Comparison of ENCODE assay signal across 18 cellular contexts in the genomic region with DNA sequence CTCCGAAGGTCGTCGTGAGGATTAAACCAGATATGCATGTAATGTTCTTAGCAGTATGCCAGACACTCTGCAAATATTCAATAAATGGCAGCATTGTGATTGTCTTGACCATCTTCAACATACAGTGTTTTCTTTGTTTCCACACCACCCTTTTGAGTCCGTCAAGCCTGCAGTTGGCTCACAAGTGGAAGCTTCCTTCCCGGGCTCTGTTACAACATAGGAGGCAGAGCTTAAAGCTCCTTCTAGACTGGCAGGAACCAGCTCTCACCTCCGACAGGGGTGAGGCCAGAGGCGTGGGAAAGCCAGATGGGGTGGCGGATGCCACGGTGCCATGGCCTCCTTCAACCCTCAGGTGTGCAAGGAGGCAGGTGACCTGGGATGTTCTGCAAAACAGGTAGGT.
DNase-seq lines count a peak whose midpoint lies in the region; ATAC-seq, FAIRE-seq and TF ChIP-seq lines count a peak whose summit lies in the region.
"Had no signal": no experiment of that assay in that cellular context is flagged by ENCODE, and none has a peak within 500 bp of the region (broad histone marks: within the 10 kb centered on the region; RNA-seq: fewer than 3 reads in every experiment).

No MANE protein-coding gene starts in this region.

- no peak overlapping the region for H4K91ac ChIP-seq in H1 (replicated peaks; ENCODE audit: insufficient read length, low read length)

- no peak overlapping the region for H3K4me3 ChIP-seq in H1 (ENCODE audit: extremely low read depth in 1 of 4, insufficient read depth in 2 of 4, low read depth in 3 of 4, low read length in 4 of 4)
- H3K4me3 ChIP-seq in aorta (ENCODE audit: low read length in 2 of 2) = no peak overlapping the region
- no peak overlapping the region for H3K4me3 ChIP-seq in hepatocyte
- H3K4me3 ChIP-seq: A549 had no signal

- H2AFZ ChIP-seq in H1 (ENCODE audit: low read length) (no peak overlapping the region), hepatocyte (no peak overlapping the region)

- no peak overlapping the region for H3K4ac ChIP-seq in H1 (replicated peaks; ENCODE audit: insufficient read length, low read depth, low read length)

- peak overlapping the region; percentile 77; the same call in 1 of the 2 replicates for H4K8ac ChIP-seq in H1 (ENCODE audit: extremely low read depth, insufficient read depth, low read length)

- H3K4me2 ChIP-seq in H1 (ENCODE audit: insufficient read depth in 1 of 2, low read depth in 2 of 2, low read length in 2 of 2) (no peak overlapping the region), hepatocyte (no peak overlapping the region)
- H3K4me2 ChIP-seq: A549 had no signal

- H2BK12ac ChIP-seq in H1 (ENCODE audit: low read depth, low read length) = no peak overlapping the region

- H3K27ac ChIP-seq in H1 (ENCODE audit: low read depth, low read length) (no peak overlapping the region), aorta (ENCODE audit: low read depth in 1 of 2, low read length in 2 of 2) (no peak overlapping the region), hepatocyte (no peak overlapping the region)
- H3K27ac ChIP-seq: A549, C4-2B had no signal

- no peak for TF ChIP-seq POLR2A in H1 (IDR thresholded peaks at IDR 0.05; ENCODE audit: control extremely low read depth in 1 of 2, low read depth in 2 of 2, low read length in 2 of 2)

- H3K9me3 ChIP-seq in H1 (ENCODE audit: insufficient read depth in 2 of 2, low read depth in 1 of 2, low read length in 1 of 2) (no peaks in the 10 kb centered on the region), aorta (ENCODE audit: control insufficient read depth, low read length) (no peaks in the 10 kb centered on the region), hepatocyte (ENCODE audit: low read depth) (no peaks in the 10 kb centered on the region)
- H3K9me3 ChIP-seq: A549, BE2C had no signal

- H3K36me3 ChIP-seq in H1 (ENCODE audit: control insufficient read depth in 2 of 4, insufficient read depth in 4 of 4, low read length in 3 of 4) (no peaks in the 10 kb centered on the region), aorta (ENCODE audit: control insufficient read depth in 1 of 2, insufficient read depth in 2 of 2, low read length in 1 of 2) (no peaks in the 10 kb centered on the region), hepatocyte (replicated peaks; ENCODE audit: insufficient read depth, low read depth) (no peaks in the 10 kb centered on the region)
- H3K36me3 ChIP-seq: BE2C had no signal

- CTCF ChIA-PET in H1 (lab: Charles Lee; ENCODE audit: partially characterized antibody) = interaction anchor here (0.6 to 2.3 kb wide), 2 partner anchors 44 to 813 kb away, joined by 3 to 9 read pairs; no protein-coding TSS in a partner anchor

- WGBS in H1 (ENCODE audit: extremely low coverage in 1 of 2, insufficient coverage in 1 of 2, insufficient read length in 1 of 2, insufficient replicate concordance in 2 of 2, low coverage in 1 of 2, low lambda C conversion rate in 2 of 2, missing lambda C conversion rate in 1 of 2), 2 experiments = 85% methylated on average over 9 of the region's 9 CpGs; no CpG with 5 or more reads in 1 of the 2 experiments
- 85 to 89% methylated on average over 9 of the region's 9 CpGs for WGBS in aorta, 2 donors
- WGBS in hepatocyte (ENCODE audit: low lambda C conversion rate, missing lambda C conversion rate) = 82% methylated on average over 9 of the region's 9 CpGs

- ATAC-seq in aorta (ENCODE audit: low FRiP score) = no peak
- ATAC-seq in GM21447 (IDR thresholded peaks at IDR 0.05; ENCODE audit: unreplicated experiment) = no peak
- ATAC-seq: A549, HCT116 had no signal

- no peaks in the 10 kb centered on the region for H3K27me3 ChIP-seq in H1 (replicated peaks in 1 of 4; ENCODE audit: control insufficient read depth in 3 of 4, extremely low read depth in 1 of 4, insufficient read depth in 3 of 4, low read length in 3 of 4)
- H3K27me3 ChIP-seq in aorta (ENCODE audit: control insufficient read depth in 1 of 2, insufficient read depth in 2 of 2, low read length in 1 of 2) = no peaks in the 10 kb centered on the region
- H3K27me3 ChIP-seq in hepatocyte = peaks cover 5% of the 10 kb centered on the region
- H3K27me3 ChIP-seq: BE2C had no signal

- H3K14ac ChIP-seq in H1 (ENCODE audit: insufficient read length) = no peak overlapping the region

- H3K79me1 ChIP-seq in H1 (ENCODE audit: low read depth, low read length) = no peaks in the 10 kb centered on the region

- no peak overlapping the region for H3K18ac ChIP-seq in H1 (ENCODE audit: extremely low read depth, low read length)

- POLR2A ChIA-PET in H1 (lab: Charles Lee; ENCODE audit: partially characterized antibody) = interaction anchor here (1.0 kb wide), 1 partner anchor 16 kb away, joined by 4 read pairs; no protein-coding TSS in a partner anchor

- intact Hi-C loops in aorta (cut with DNase I) = no loop called here

- H3K4me1 ChIP-seq in H1 (replicated peaks in 1 of 4; ENCODE audit: control insufficient read depth in 3 of 4, insufficient read depth in 4 of 4, low read length in 3 of 4) (peaks cover 0 to 7% (median 0%) of the 10 kb centered on the region in 4 experiments; a peak in 3 of 7 replicates), aorta (ENCODE audit: control insufficient read depth in 1 of 2, insufficient read depth in 2 of 2, low read length in 2 of 2) (no peaks in the 10 kb centered on the region), hepatocyte (ENCODE audit: insufficient read depth) (no peaks in the 10 kb centered on the region)
- H3K4me1 ChIP-seq: A549, BE2C had no signal

- no peaks in the 10 kb centered on the region for H4K20me1 ChIP-seq in H1 (replicated peaks in 1 of 2; ENCODE audit: control insufficient read depth in 1 of 2, insufficient read depth in 2 of 2, low read length in 2 of 2)
- no peaks in the 10 kb centered on the region for H4K20me1 ChIP-seq in hepatocyte (ENCODE audit: insufficient read depth, poor library complexity, severe bottlenecking)

- H2BK5ac ChIP-seq in H1 (ENCODE audit: low read depth, low read length) = no peak overlapping the region

- no peak overlapping the region for H3K56ac ChIP-seq in H1 (replicated peaks; ENCODE audit: insufficient read length, low read depth, low read length)

- H3K79me2 ChIP-seq in H1 (ENCODE audit: control insufficient read depth in 1 of 2, insufficient read depth in 2 of 2, low read length in 2 of 2) (no peaks in the 10 kb centered on the region), hepatocyte (no peaks in the 10 kb centered on the region)

- H3K9ac ChIP-seq in H1 (replicated peaks in 1 of 4; ENCODE audit: extremely low read depth in 1 of 4, low read depth in 3 of 4, low read length in 3 of 4) = no peak overlapping the region

- H3K23ac ChIP-seq in H1 (ENCODE audit: insufficient read length) = no peak overlapping the region

- H2BK20ac ChIP-seq in H1 (ENCODE audit: low read length) = no peak overlapping the region

- in situ Hi-C loops in SK-MEL-5 (cut with HindIII; ENCODE audit: low pct_unique_long_range_greater_than_20kb, low sequenced_read_pairs) = no loop called here

- no peak for TF ChIP-seq RAD21 in H1 (IDR thresholded peaks at IDR 0.05 in 1 of 2, conservative IDR thresholded peaks at IDR 0.05 in 1 of 2; ENCODE audit: low read depth in 2 of 2, low read length in 2 of 2)

- no peak overlapping the region for H2BK15ac ChIP-seq in H1 (ENCODE audit: low read length)

- no peak overlapping the region for H2AK5ac ChIP-seq in H1 (ENCODE audit: low read depth, low read length)

- H4K5ac ChIP-seq in H1 (ENCODE audit: insufficient read length, low read depth, low read length) = no peak overlapping the region

- H2BK120ac ChIP-seq in H1 (replicated peaks; ENCODE audit: low read depth, low read length) = no peak overlapping the region

- no peaks in the 10 kb centered on the region for H3K23me2 ChIP-seq in H1 (ENCODE audit: low read depth, low read length)

- H3K9me2 ChIP-seq in hepatocyte (replicated peaks; ENCODE audit: insufficient read depth) = no peaks in the 10 kb centered on the region

- TF ChIP-seq CTCF in H1 (IDR thresholded peaks at IDR 0.05; ENCODE audit: control extremely low read depth in 1 of 3, insufficient read depth in 1 of 3, low read depth in 1 of 3, low read length in 3 of 3) (no peak), hepatocyte (IDR thresholded peaks at IDR 0.05; ENCODE audit: poor library complexity) (no peak)

- no peak for FAIRE-seq in H1 (lab: Jason Lieb, UNC)
- FAIRE-seq: A549, GM12892, GM19239, H54 had no signal

- TF ChIP-seq EP300 in H1 (IDR thresholded peaks at IDR 0.05; ENCODE audit: borderline replicate concordance in 1 of 2, low read depth in 2 of 2, low read length in 2 of 2) = no peak

- DNase-seq in SK-MEL-5 (ENCODE audit: low read depth, low spot score) (peak; percentile 80), H1 (ENCODE audit: low read depth in 1 of 2, low spot score in 2 of 2) (no peak), iris pigment epithelial cell (ENCODE audit: low read depth) (peak; percentile 11), aorta (no peak), occipital lobe (lab: John Stamatoyannopoulos, UW) (no peak), hepatocyte (ENCODE audit: low spot score) (no peak)
- DNase-seq: BE2C; CD4-positive, alpha-beta memory T cell; COR-L47; DND-41; GDM1 had no signal

TF ChIP-seq in H1, 55 proteins besides CTCF, POLR2A, EP300 and RAD21 (continues in another document):
- TF ChIP-seq YY1 (IDR thresholded peaks at IDR 0.05; ENCODE audit: low read depth, low read length) (no peak), BACH1 (IDR thresholded peaks at IDR 0.05; ENCODE audit: low read length) (no peak), ZNF274 (IDR thresholded peaks at IDR 0.05; ENCODE audit: borderline replicate concordance, extremely low read depth, low read length) (no peak), CBX5 (IDR thresholded peaks at IDR 0.05; ENCODE audit: low read depth, low read length) (no peak), BRCA1 (IDR thresholded peaks at IDR 0.05; ENCODE audit: low read depth, low read length) (no peak), TAF1 (IDR thresholded peaks at IDR 0.05; ENCODE audit: low read depth, low read length) (no peak), NRF1 (IDR thresholded peaks at IDR 0.05; ENCODE audit: low read depth, low read length) (no peak), TBP (IDR thresholded peaks at IDR 0.05; ENCODE audit: low read depth, low read length) (no peak), CEBPB (IDR thresholded peaks at IDR 0.05; ENCODE audit: low read depth, low read length) (no peak), EZH2 (IDR thresholded peaks at IDR 0.05; ENCODE audit: low read depth, low read length, severe bottlenecking) (no peak), GTF2F1 (IDR thresholded peaks at IDR 0.05; ENCODE audit: borderline replicate concordance, low read depth, low read length) (no peak), POLR2AphosphoS5 (IDR thresholded peaks at IDR 0.05; ENCODE audit: low read depth, low read length) (no peak), BCL11A (IDR thresholded peaks at IDR 0.05; ENCODE audit: low read depth in 2 of 2, low read length in 2 of 2) (no peak), KDM4A (IDR thresholded peaks at IDR 0.05; ENCODE audit: low read depth, low read length, severe bottlenecking) (no peak), SRF (IDR thresholded peaks at IDR 0.05; ENCODE audit: low read depth, low read length) (no peak)
- TF ChIP-seq, protein P1, sequence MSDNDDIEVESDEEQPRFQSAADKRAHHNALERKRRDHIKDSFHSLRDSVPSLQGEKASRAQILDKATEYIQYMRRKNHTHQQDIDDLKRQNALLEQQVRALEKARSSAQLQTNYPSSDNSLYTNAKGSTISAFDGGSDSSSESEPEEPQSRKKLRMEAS (IDR thresholded peaks at IDR 0.05) = no peak

Comparison
In these comparisons a context has a peak if more than half of its experiments do, and no peak if none do; other contexts are left out.
1. DNase-seq: peak in SK-MEL-5 (single experiment) and iris pigment epithelial cell (single experiment); none in H1 (0 of 2), aorta (0 of 2), occipital lobe (single experiment) and hepatocyte (single experiment).